Comparison of ENCODE assay signal across 1 cellular context in the genomic region with DNA sequence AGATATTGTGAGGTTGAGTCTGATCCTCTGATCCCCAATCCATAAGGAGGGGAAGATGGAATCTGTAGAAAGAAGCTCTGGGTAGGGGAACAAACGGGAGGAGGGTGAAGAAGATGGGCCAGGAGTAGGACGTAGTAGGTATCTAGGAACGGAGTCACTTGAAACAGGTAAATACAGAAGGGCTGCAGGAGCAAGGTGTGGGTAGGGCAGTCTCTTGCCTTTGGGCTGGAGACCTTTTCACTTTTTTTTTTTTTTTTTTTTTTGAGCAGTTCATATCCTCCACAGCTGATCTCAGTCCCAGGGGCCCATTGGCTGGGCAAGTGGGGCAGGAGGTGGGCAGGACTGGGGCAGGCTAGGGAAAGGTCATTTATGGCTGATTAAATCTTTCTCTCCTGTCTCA.
TF ChIP-seq lines count a peak whose summit lies in the region.

No MANE protein-coding gene starts in this region.

TF ChIP-seq in SK-N-SH treated with all-trans-retinoic acid at 6 μM for 48 hours, 23 proteins besides CTCF, POLR2A, EP300 and RAD21 (continued from another document):
- TF ChIP-seq, protein P1, sequence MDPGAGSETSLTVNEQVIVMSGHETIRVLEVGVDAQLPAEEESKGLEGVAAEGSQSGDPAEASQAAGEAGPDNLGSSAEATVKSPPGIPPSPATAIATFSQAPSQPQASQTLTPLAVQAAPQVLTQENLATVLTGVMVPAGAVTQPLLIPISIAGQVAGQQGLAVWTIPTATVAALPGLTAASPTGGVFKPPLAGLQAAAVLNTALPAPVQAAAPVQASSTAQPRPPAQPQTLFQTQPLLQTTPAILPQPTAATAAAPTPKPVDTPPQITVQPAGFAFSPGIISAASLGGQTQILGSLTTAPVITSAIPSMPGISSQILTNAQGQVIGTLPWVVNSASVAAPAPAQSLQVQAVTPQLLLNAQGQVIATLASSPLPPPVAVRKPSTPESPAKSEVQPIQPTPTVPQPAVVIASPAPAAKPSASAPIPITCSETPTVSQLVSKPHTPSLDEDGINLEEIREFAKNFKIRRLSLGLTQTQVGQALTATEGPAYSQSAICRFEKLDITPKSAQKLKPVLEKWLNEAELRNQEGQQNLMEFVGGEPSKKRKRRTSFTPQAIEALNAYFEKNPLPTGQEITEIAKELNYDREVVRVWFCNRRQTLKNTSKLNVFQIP (CRISPR knock-in tag; IDR thresholded peaks at IDR 0.05; ENCODE audit: borderline replicate concordance, low read depth): no peak
- TF ChIP-seq BACH2 (CRISPR knock-in tag; IDR thresholded peaks at IDR 0.05; ENCODE audit: borderline replicate concordance): no peak
